ENCODE assay signal across 1 cellular context in the genomic region with DNA sequence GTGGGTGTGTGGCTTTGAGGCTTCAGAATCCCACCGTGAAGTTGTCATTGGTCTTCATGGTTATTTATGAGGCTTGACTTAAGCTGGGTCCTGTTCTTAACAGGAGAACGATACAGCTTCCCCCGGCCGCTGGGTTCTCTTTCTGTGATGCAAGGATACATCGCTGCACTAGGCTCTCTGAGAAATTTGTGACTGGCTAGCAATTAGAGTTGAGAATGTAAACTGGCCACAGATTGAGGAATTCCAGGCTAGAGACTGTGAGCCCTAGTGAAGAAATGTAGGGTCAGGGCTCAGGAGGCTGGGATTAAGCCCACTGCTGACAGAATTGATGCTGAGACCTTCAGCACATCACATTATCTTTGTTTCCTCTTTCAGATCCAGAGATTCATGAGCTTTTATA.
TF ChIP-seq lines count a peak whose summit lies in the region.

No MANE protein-coding gene starts in this region.

TF ChIP-seq in IMR-90, 13 proteins besides CTCF, POLR2A, EP300 and RAD21:
- no peak for TF ChIP-seq CEBPB (IDR thresholded peaks at IDR 0.05; ENCODE audit: low read depth, low read length)
- TF ChIP-seq, protein P1, sequence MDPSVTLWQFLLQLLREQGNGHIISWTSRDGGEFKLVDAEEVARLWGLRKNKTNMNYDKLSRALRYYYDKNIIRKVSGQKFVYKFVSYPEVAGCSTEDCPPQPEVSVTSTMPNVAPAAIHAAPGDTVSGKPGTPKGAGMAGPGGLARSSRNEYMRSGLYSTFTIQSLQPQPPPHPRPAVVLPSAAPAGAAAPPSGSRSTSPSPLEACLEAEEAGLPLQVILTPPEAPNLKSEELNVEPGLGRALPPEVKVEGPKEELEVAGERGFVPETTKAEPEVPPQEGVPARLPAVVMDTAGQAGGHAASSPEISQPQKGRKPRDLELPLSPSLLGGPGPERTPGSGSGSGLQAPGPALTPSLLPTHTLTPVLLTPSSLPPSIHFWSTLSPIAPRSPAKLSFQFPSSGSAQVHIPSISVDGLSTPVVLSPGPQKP (IDR thresholded peaks at IDR 0.05; ENCODE audit: borderline replicate concordance, low read depth, low read length), result no peak
- TF ChIP-seq MAZ (IDR thresholded peaks at IDR 0.05; ENCODE audit: borderline replicate concordance, low read depth, low read length), result no peak
- TF ChIP-seq RCOR1 (IDR thresholded peaks at IDR 0.05; ENCODE audit: insufficient replicate concordance, low read length), result no peak
- TF ChIP-seq FOS (IDR thresholded peaks at IDR 0.05; ENCODE audit: low read depth, low read length), result no peak
- no peak for TF ChIP-seq RFX5 (IDR thresholded peaks at IDR 0.05; ENCODE audit: low read depth, low read length)
